Comparison of ENCODE assay signal across 8 cellular contexts in genomic region chr7:24587853-24588252, GRCh38. TPM values are rescaled to one million over a fixed set of nuclear protein-coding genes. Genes with fewer than 3 reads are reported as not detected.
DNase-seq lines count a peak whose midpoint lies in the region; ATAC-seq and TF ChIP-seq lines count a peak whose summit lies in the region.

No MANE protein-coding gene starts in this region.

- no peaks in the 10 kb centered on the region for H3K27me3 ChIP-seq in cardiac muscle cell
- no peaks in the 10 kb centered on the region for H3K27me3 ChIP-seq in right atrium auricular region

- TF ChIP-seq CTCF in cardiac muscle cell (IDR thresholded peaks at IDR 0.05; ENCODE audit: low read depth, low read length) = peak; percentile 24
- peak in 1 of 2 donors; percentile 43 for TF ChIP-seq CTCF in right atrium auricular region (IDR thresholded peaks at IDR 0.05)
- TF ChIP-seq CTCF in progenitor cell of endocrine pancreas (IDR thresholded peaks at IDR 0.05; ENCODE audit: unreplicated experiment) = peak; percentile 60

- H3K4me3 ChIP-seq in cardiac muscle cell = no peak overlapping the region
- no peak overlapping the region for H3K4me3 ChIP-seq in right atrium auricular region

- no peak overlapping the region for H3K4me3 Mint-ChIP-seq in progenitor cell of endocrine pancreas (ENCODE audit: low read depth)

- no peaks in the 10 kb centered on the region for H3K4me1 Mint-ChIP-seq in progenitor cell of endocrine pancreas (ENCODE audit: low read depth)

- no peaks in the 10 kb centered on the region for H3K9me3 ChIP-seq in cardiac muscle cell (ENCODE audit: low read depth)
- no peaks in the 10 kb centered on the region for H3K9me3 ChIP-seq in right atrium auricular region

- ATAC-seq in HG03097 (IDR thresholded peaks at IDR 0.05; ENCODE audit: low FRiP score, unreplicated experiment) = peak; percentile 55

- DNase-seq in cardiac muscle cell (ENCODE audit: low read depth in 1 of 2, low spot score in 1 of 2) = peak in 1 of 2 donors; percentile 33
- DNase-seq in right atrium auricular region (ENCODE audit: low spot score) = no peak
- DNase-seq in SK-N-DZ (ENCODE audit: low spot score) = peak; percentile 58
- peak; percentile 36 for DNase-seq in central memory CD4-positive, alpha-beta T cell
- DNase-seq in progenitor cell of endocrine pancreas (ENCODE audit: low spot score, unreplicated experiment) = no peak
- no peak for DNase-seq in NCI-H2107 (lab: John Stamatoyannopoulos, UW)
- no peak for DNase-seq in SKM-1 treated with dmso at 0.1 percent for 144 hours (lab: John Stamatoyannopoulos, UW; ENCODE audit: unreplicated experiment)

- H3K9me3 Mint-ChIP-seq in progenitor cell of endocrine pancreas (ENCODE audit: low read depth) = peaks cover 6% of the 10 kb centered on the region

- no peak overlapping the region for H3K27ac ChIP-seq in cardiac muscle cell
- no peak overlapping the region for H3K27ac ChIP-seq in right atrium auricular region

- H3K36me3 ChIP-seq in cardiac muscle cell (no peaks in the 10 kb centered on the region), right atrium auricular region (no peaks in the 10 kb centered on the region)

- H3K36me3 Mint-ChIP-seq in progenitor cell of endocrine pancreas (ENCODE audit: insufficient read depth) = no peaks in the 10 kb centered on the region

- H3K4me1 ChIP-seq in cardiac muscle cell (ENCODE audit: low read depth) = no peaks in the 10 kb centered on the region
- H3K4me1 ChIP-seq in right atrium auricular region = no peaks in the 10 kb centered on the region

- H3K27ac Mint-ChIP-seq in progenitor cell of endocrine pancreas = peak overlapping the region; percentile 2

- H3K27me3 Mint-ChIP-seq in progenitor cell of endocrine pancreas = no peaks in the 10 kb centered on the region

RNA-seq across cellular contexts. Expression of gene PALS2, which starts 14.6 kb away (rescaled TPM):
- total RNA-seq in cardiac muscle cell = 10.9 and 11.7 TPM in 2 replicates
- 9.5 and 13.9 TPM in 2 replicates for polyA plus RNA-seq in cardiac muscle cell
- 1 to 10 TPM; 8.2 to 9.0 TPM for total RNA-seq in right atrium auricular region
- polyA plus RNA-seq in SK-N-DZ (2014; cell fraction: cytosol; rRNA removed) = 15.4 and 15.7 TPM in 2 replicates
- polyA plus RNA-seq in SK-N-DZ (2014; cell fraction: nucleus; rRNA removed) = 10.2 and 17.2 TPM in 2 replicates
- total RNA-seq in progenitor cell of endocrine pancreas = 57.0 and 75.1 TPM in 2 replicates

Comparison
In these comparisons a context has a peak if more than half of its experiments do, and no peak if none do; other contexts are left out.
1. DNase-seq: peak in SK-N-DZ (single experiment) and central memory CD4-positive, alpha-beta T cell (single experiment); none in right atrium auricular region (single experiment), progenitor cell of endocrine pancreas (single experiment), NCI-H2107 (single experiment) and SKM-1 treated with dmso at 0.1 percent for 144 hours (single experiment).